Comparison of ENCODE assay signal across 8 cellular contexts in genomic region chr14:23095196-23096108, GRCh38.
DNase-seq lines count a peak whose midpoint lies in the region; ATAC-seq lines count a peak whose summit lies in the region.

Gene C14orf119 (plus strand): TSS chr14:23095505. CDS start chr14:23097659, 2,154 bp downstream.

- peak; percentile 90 to 91 for ATAC-seq in activated CD4-positive, CD25-positive, alpha-beta regulatory T cell treated with anti-CD3 and anti-CD28 coated beads, Interleukin-2, amount 50 U/mL, for 24 hours
- ATAC-seq in HG03060 (IDR thresholded peaks at IDR 0.05; ENCODE audit: low read depth, unreplicated experiment) = peak; percentile 89

- DNase-seq in activated CD4-positive, CD25-positive, alpha-beta regulatory T cell (lab: John Stamatoyannopoulos, UW) = no peak
- DNase-seq in T follicular helper cell (ENCODE audit: low read depth) (peak; percentile 99), islet precursor cell (peak; percentile 99), AML-193 (lab: John Stamatoyannopoulos, UW) (no peak)
- peak; percentile 100 for DNase-seq in central memory CD4-positive, alpha-beta T cell
- DNase-seq in stimulated activated CD4-positive, alpha-beta T cell treated with anti-CD3 and anti-CD28 coated beads, Interleukin-1b, Interleukin-23, amount 100 ng/mL, for 1 hour (ENCODE audit: low read depth in 2 of 2) = peak; percentile 98 to 99

Comparison
In these comparisons a context has a peak if more than half of its experiments do, and no peak if none do; other contexts are left out.
1. DNase-seq: peak in T follicular helper cell (single experiment), central memory CD4-positive, alpha-beta T cell (single experiment), islet precursor cell (single experiment) and stimulated activated CD4-positive, alpha-beta T cell treated with anti-CD3 and anti-CD28 coated beads, Interleukin-1b, Interleukin-23, amount 100 ng/mL, for 1 hour (2 of 2); none in activated CD4-positive, CD25-positive, alpha-beta regulatory T cell (0 of 4) and AML-193 (0 of 2).